In the genomic region with DNA sequence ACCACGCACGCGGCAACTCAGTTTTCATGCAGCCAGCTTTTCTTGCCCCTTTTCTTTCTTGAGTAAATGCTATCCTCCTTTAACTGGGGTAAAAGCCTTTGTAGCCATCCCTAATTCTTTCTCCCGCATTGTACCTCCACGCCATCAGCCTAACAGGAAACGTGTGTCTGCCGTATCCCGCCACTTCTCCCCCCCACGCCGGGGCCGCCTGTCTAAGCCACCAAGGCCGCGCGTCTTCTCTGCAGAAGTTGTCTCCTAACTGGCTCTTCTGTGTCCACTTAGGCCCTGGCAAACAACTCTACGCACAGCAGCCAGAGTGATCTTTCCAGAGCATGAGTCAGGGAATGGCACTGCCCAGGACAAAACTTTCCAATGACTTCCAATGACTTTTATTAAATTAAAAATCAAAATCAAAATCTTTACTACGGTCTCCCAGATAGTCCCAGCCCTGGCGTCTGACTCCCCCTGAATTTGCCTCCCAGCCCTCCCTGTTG, we compare ENCODE assay signal across 1 cellular context.
TF ChIP-seq lines count a peak whose summit lies in the region.

No MANE protein-coding gene starts in this region.

TF ChIP-seq in WTC11, 78 proteins besides CTCF, POLR2A, EP300 and RAD21 (continued from another document):
- TF ChIP-seq ZNF396 (CRISPR knock-in tag; IDR thresholded peaks at IDR 0.05; ENCODE audit: borderline replicate concordance) (no peak), TEAD4 (CRISPR knock-in tag; IDR thresholded peaks at IDR 0.05) (no peak), FOXK1 (CRISPR knock-in tag; IDR thresholded peaks at IDR 0.05) (no peak), GRHL2 (CRISPR knock-in tag; IDR thresholded peaks at IDR 0.05; ENCODE audit: insufficient replicate concordance, severe bottlenecking) (no peak), RORB (CRISPR knock-in tag; IDR thresholded peaks at IDR 0.05) (no peak), NFYB (CRISPR knock-in tag; conservative IDR thresholded peaks at IDR 0.05; ENCODE audit: low read depth) (no peak), OVOL2 (CRISPR knock-in tag; IDR thresholded peaks at IDR 0.05; ENCODE audit: borderline replicate concordance) (no peak), CREB1 (CRISPR knock-in tag; IDR thresholded peaks at IDR 0.05) (no peak)
- TF ChIP-seq, protein P1, sequence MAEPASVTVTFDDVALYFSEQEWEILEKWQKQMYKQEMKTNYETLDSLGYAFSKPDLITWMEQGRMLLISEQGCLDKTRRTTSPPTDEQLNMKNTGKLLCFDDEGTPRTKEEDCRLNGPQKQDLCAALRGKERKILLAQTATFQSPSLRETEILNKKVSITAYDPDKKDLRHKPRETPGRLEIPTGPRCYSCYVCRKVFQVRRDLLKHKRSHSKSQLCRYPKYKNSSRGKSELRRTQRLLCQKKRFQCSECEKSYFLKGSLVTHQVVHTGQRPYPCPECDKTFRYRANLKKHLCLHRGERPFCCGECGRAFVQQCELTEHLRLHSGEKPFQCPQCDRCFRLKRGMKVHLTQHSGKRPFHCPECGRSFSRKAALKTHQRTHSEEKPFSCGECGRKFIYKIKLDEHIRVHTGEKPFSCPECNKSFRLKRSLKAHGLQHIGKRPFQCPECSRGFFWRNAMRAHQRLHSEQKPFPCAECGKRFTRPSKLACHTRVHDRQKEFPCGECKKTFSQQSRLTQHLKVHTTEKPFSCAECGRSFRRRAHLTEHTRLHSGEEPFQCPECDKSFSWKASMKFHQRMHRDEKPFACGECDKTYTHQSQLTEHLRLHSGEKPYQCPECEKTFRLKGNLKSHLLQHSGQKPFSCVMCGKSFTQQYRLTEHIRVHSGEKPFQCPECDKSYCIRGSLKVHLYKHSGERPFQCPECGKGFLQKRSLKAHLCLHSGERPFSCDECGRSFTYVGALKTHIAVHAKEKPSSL (CRISPR knock-in tag; conservative IDR thresholded peaks at IDR 0.05) = no peak
- TF ChIP-seq, protein P2, sequence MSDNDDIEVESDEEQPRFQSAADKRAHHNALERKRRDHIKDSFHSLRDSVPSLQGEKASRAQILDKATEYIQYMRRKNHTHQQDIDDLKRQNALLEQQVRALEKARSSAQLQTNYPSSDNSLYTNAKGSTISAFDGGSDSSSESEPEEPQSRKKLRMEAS (CRISPR knock-in tag; IDR thresholded peaks at IDR 0.05) = no peak
